In genomic region chrX:111302284-111302683, GRCh38 we compare ENCODE assay signal across 2 cellular contexts.
TF ChIP-seq lines count a peak whose summit lies in the region.

No MANE protein-coding gene starts in this region.

TF ChIP-seq in HepG2, 621 proteins besides CTCF, POLR2A, EP300 and RAD21:
- peak; percentile 59 to 78; a peak in 3 of 4 replicates for TF ChIP-seq MAFK (conservative IDR thresholded peaks at IDR 0.05 in 1 of 2, IDR thresholded peaks at IDR 0.05 in 1 of 2; ENCODE audit: low read length in 2 of 2)
- TF ChIP-seq MAFF (IDR thresholded peaks at IDR 0.05; ENCODE audit: low read depth, low read length) = peak; percentile 71
- TF ChIP-seq SNAI1 (CRISPR knock-in tag; IDR thresholded peaks at IDR 0.05; ENCODE audit: borderline replicate concordance) = no peak
- TF ChIP-seq NFE2L2 (IDR thresholded peaks at IDR 0.05; ENCODE audit: low read length) = peak; percentile 81
TF ChIP-seq in HepG2: peak in this region for 3.

TF ChIP-seq in IMR-90, 13 proteins besides CTCF, POLR2A, EP300 and RAD21:
- peak; percentile 87 for TF ChIP-seq NFE2L2 (IDR thresholded peaks at IDR 0.05; ENCODE audit: low read depth, low read length)
- TF ChIP-seq MAFK (IDR thresholded peaks at IDR 0.05; ENCODE audit: low read depth, low read length) = peak; percentile 67
- TF ChIP-seq MAZ (IDR thresholded peaks at IDR 0.05; ENCODE audit: borderline replicate concordance, low read depth, low read length) = no peak
- no peak for TF ChIP-seq RFX5 (IDR thresholded peaks at IDR 0.05; ENCODE audit: low read depth, low read length)
